ENCODE assay signal across 9 cellular contexts in the genomic region with DNA sequence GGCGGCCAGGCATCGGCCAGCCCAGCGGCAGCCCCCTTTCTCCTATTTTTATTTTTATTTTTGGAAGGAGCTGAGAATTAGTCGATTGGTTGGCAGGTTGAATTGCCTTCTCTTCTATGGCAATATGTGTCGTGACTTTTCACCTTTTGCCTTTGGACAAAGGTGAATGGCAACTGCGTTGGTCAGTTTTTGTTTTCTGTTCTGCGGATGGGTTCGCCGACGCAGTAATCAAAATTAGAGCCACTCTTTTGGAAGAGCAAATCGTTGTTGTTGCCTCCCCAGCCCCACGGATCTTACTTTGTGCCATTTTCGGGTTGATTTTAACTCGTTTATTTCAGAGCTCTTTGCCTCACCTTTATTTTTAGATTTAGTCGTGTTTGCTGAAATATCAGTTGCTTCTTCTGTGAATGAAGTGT. TPM values are rescaled to one million over a fixed set of nuclear protein-coding genes. Genes with fewer than 3 reads are reported as not detected.
DNase-seq lines count a peak whose midpoint lies in the region; FAIRE-seq and TF ChIP-seq lines count a peak whose summit lies in the region.
"Had no signal": no experiment of that assay in that cellular context is flagged by ENCODE, and none has a peak within 500 bp of the region (broad histone marks: within the 10 kb centered on the region; RNA-seq: fewer than 3 reads in every experiment).

No MANE protein-coding gene starts in this region.

- WGBS in testis, 2 donors: 3 to 4% methylated on average over 15 of the region's 15 CpGs

- H3K4me3 ChIP-seq in testis: peak overlapping the region; percentile 55

- peaks cover 70% of the 10 kb centered on the region for H3K27me3 Mint-ChIP-seq in activated T-cell treated with anti-CD3 and anti-CD28 coated beads, Interleukin-2, amount 50 U/mL, for 24 hours
- H3K27me3 Mint-ChIP-seq in brain: peaks cover 12% of the 10 kb centered on the region

- H3K27me3 ChIP-seq in testis: no peaks in the 10 kb centered on the region

- H3K4me3 Mint-ChIP-seq in activated T-cell treated with anti-CD3 and anti-CD28 coated beads, Interleukin-2, amount 50 U/mL, for 24 hours: peak overlapping the region; percentile 20
- peak overlapping the region; percentile 87 to 97 (median 89) for H3K4me3 Mint-ChIP-seq in brain

- no peak for FAIRE-seq in GM19239 (lab: Jason Lieb, UNC)

- H3K4me1 Mint-ChIP-seq in activated T-cell treated with anti-CD3 and anti-CD28 coated beads, Interleukin-2, amount 50 U/mL, for 24 hours (ENCODE audit: low read depth): peaks cover 24% of the 10 kb centered on the region
- peaks cover 62% of the 10 kb centered on the region for H3K4me1 Mint-ChIP-seq in brain

- intact Hi-C loops in testis (cut with DNase I; ENCODE audit: low total_unique reads): no loop called here

- no peaks in the 10 kb centered on the region for H3K9me3 Mint-ChIP-seq in activated T-cell treated with anti-CD3 and anti-CD28 coated beads, Interleukin-2, amount 50 U/mL, for 24 hours
- peaks cover 0 to 2% (median 0%) of the 10 kb centered on the region in 5 experiments for H3K9me3 Mint-ChIP-seq in brain

- peak overlapping the region; percentile 20 to 56 for H3K27ac ChIP-seq in testis

- no peak for TF ChIP-seq CTCF in brain (conservative IDR thresholded peaks at IDR 0.05)
- no peak for TF ChIP-seq CTCF in testis (IDR thresholded peaks at IDR 0.05)

- H3K9me3 ChIP-seq in testis: no peaks in the 10 kb centered on the region

- no peak overlapping the region for H3K27ac Mint-ChIP-seq in activated T-cell treated with anti-CD3 and anti-CD28 coated beads, Interleukin-2, amount 50 U/mL, for 24 hours
- peak overlapping the region; percentile 78 to 96 (median 91) for H3K27ac Mint-ChIP-seq in brain

- H3K36me3 ChIP-seq in testis (ENCODE audit: low read depth, missing control alignments): no peaks in the 10 kb centered on the region

- TF ChIP-seq POLR2A in testis (IDR thresholded peaks at IDR 0.05): no peak

- H3K36me3 Mint-ChIP-seq in activated T-cell treated with anti-CD3 and anti-CD28 coated beads, Interleukin-2, amount 50 U/mL, for 24 hours (ENCODE audit: low read depth): no peaks in the 10 kb centered on the region
- no peaks in the 10 kb centered on the region for H3K36me3 Mint-ChIP-seq in brain

- H3K4me1 ChIP-seq in testis: peaks cover 9% of the 10 kb centered on the region

- no peak for DNase-seq in activated T-cell treated with anti-CD3 and anti-CD28 coated beads, Interleukin-2, amount 50 U/mL, for 24 hours
- no peak for DNase-seq in activated T-cell treated with anti-CD3 and anti-CD28 coated beads, Interleukin-2, amount 50 U/mL, for 48 hours
- DNase-seq in medulla oblongata (ENCODE audit: extremely low spot score) (peak; percentile 30), testis (no peak), GM19239 (ENCODE audit: insufficient read length, low spot score) (no peak), kidney glomerular epithelial cell (lab: John Stamatoyannopoulos, UW) (no peak)
- DNase-seq in stimulated activated CD8-positive, alpha-beta memory T cell treated with anti-CD3 and anti-CD28 coated beads, Interleukin-4, amount 100 ng/mL, for 48 hours: no peak
- DNase-seq: SHP77 treated with DMSO at 0.1 percent for 48 hours had no signal

RNA-seq across cellular contexts. Expression of gene CECR2, which starts 1.5 kb away (rescaled TPM):
- polyA plus RNA-seq in brain (ENCODE audit: insufficient read depth, low read depth, low replicate concordance) (6.8 TPM), testis (ENCODE audit: insufficient read depth, low read depth, low replicate concordance) (7.1 TPM)
- 10 to 100 TPM; 16.8 to 18.7 TPM for total RNA-seq in testis
